Comparison of ENCODE assay signal across 21 cellular contexts in genomic region chr20:55354700-55355099, GRCh38.
"Had no signal": no experiment of that assay in that cellular context is flagged by ENCODE, and none has a peak within 500 bp of the region (broad histone marks: within the 10 kb centered on the region; RNA-seq: fewer than 3 reads in every experiment).

No MANE protein-coding gene starts in this region.

- H3K36me3 Mint-ChIP-seq: activated naive CD4-positive, alpha-beta T cell treated with anti-CD3 and anti-CD28 coated beads, Interleukin-2, amount 10 ng/mL, durations not matched to agents 7 days and 5 days had no signal

- H3K27ac Mint-ChIP-seq: activated naive CD4-positive, alpha-beta T cell treated with anti-CD3 and anti-CD28 coated beads, Interleukin-2, amount 10 ng/mL, durations not matched to agents 7 days and 5 days; nephron progenitor cell had no signal

- H3K27ac ChIP-seq: colonic mucosa, thyroid gland had no signal

- H3K4me1 Mint-ChIP-seq: activated naive CD4-positive, alpha-beta T cell treated with anti-CD3 and anti-CD28 coated beads, Interleukin-2, amount 10 ng/mL, durations not matched to agents 7 days and 5 days; central memory CD8-positive, alpha-beta T cell; nephron progenitor cell had no signal

- H3K27me3 ChIP-seq: colonic mucosa, thyroid gland had no signal

- H3K4me1 ChIP-seq: colonic mucosa, thyroid gland had no signal

- H3K9me3 ChIP-seq: colonic mucosa, thyroid gland had no signal

- ATAC-seq: activated CD4-positive, CD25-positive, alpha-beta regulatory T cell treated with anti-CD3 and anti-CD28 coated beads, Interleukin-2, amount 50 U/mL, for 24 hours; left lobe of liver had no signal

- H3K4me3 Mint-ChIP-seq: activated naive CD4-positive, alpha-beta T cell treated with anti-CD3 and anti-CD28 coated beads, Interleukin-2, amount 10 ng/mL, durations not matched to agents 7 days and 5 days; central memory CD8-positive, alpha-beta T cell; nephron progenitor cell had no signal

- H3K27me3 Mint-ChIP-seq: activated naive CD4-positive, alpha-beta T cell treated with anti-CD3 and anti-CD28 coated beads, Interleukin-2, amount 10 ng/mL, durations not matched to agents 7 days and 5 days; central memory CD8-positive, alpha-beta T cell had no signal

- DNase-seq: activated CD4-positive, alpha-beta T cell treated with anti-CD3 and anti-CD28 coated beads, Interleukin-2, amount 50 U/mL, for 1 hour; activated CD8-positive, alpha-beta memory T cell treated with anti-CD3 and anti-CD28 coated beads for 24 hours; activated CD8-positive, alpha-beta memory T cell treated with anti-CD3 and anti-CD28 coated beads, Interleukin-2, amount 50 U/mL, for 48 hours; activated effector memory CD4-positive, alpha-beta T cell treated with Interleukin-2 at 50 U/mL for 16 hours; activated naive CD4-positive, alpha-beta T cell treated with anti-CD3 and anti-CD28 coated beads, Interleukin-2, amount 10 ng/mL, durations not matched to agents 7 days and 5 days; activated T-cell treated with anti-CD3 and anti-CD28 coated beads, Interleukin-2, amount 50 U/mL, for 48 hours; aorta; colonic mucosa; hypothalamus; nephron progenitor cell; occipital lobe; posterior cingulate gyrus; retina; stimulated activated CD4-positive, alpha-beta T cell treated with anti-CD3 and anti-CD28 coated beads, Interleukin-12 subunit alpha, Interleukin-12 subunit beta, amount 100 ng/mL, for 4 hours; stimulated activated CD4-positive, alpha-beta T cell treated with anti-CD3 and anti-CD28 coated beads, Interleukin-1b, Interleukin-23, amount 100 ng/mL, for 48 hours; stimulated activated CD8-positive, alpha-beta memory T cell treated with anti-CD3 and anti-CD28 coated beads, Interleukin-4, amount 100 ng/mL, for 48 hours; stimulated activated naive CD4-positive, alpha-beta T cell treated with Interleukin-2 at 50 U/mL for 16 hours; thyroid gland had no signal

- H3K36me3 ChIP-seq: colonic mucosa, thyroid gland had no signal

- H3K4me3 ChIP-seq: colonic mucosa, thyroid gland had no signal
